In the genomic region with DNA sequence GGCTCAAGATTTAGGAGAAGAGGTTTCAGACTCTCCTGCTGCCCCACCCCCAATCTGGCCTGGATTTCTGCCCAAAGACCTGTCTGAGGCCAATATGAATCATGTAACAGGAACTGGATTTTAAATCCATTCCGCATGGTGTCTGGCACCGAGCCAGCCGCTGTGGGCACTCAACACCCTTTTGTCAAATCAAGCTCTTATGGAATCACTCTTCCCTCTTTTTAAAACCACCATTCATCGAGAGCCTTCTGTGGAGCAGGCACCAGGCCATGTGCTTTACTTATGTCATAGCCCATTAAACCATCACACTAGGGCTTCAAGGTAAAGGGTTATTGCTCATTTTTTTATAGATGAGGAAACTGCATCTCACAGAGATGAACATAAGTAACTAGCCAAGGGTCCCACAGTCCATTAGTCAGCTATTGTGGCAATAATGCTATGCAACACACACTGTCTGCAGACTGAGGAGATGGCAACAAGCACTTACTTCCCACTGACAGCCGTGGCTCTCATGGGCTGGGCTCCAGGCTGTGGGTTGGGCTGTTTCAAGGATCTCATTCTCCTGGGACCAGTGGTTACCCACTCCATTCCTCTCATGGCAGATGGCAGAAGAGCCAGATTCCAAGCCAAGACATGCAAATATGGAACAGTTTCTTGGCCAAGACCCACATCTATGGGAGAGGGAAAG, we compare ENCODE assay signal across 15 cellular contexts.
A peak's percentile ranks its signal among the peaks of the same experiment; 100 is the strongest.
DNase-seq lines count a peak whose midpoint lies in the region; ATAC-seq lines count a peak whose summit lies in the region.
"Had no signal": no experiment of that assay in that cellular context is flagged by ENCODE, and none has a peak within 500 bp of the region (broad histone marks: within the 10 kb centered on the region; RNA-seq: fewer than 3 reads in every experiment).

No MANE protein-coding gene starts in this region.

- peak; percentile 58 for DNase-seq in DMS153 treated with DMSO at 0.1 percent for 48 hours (lab: John Stamatoyannopoulos, UW; ENCODE audit: unreplicated experiment)
- peak; percentile 92 for DNase-seq in NCI-H1105 (lab: John Stamatoyannopoulos, UW)
- DNase-seq in RPMI7951 (ENCODE audit: low read depth), result peak; percentile 5
- peak; percentile 17 for DNase-seq in fibroblast of the conjunctiva (ENCODE audit: low read depth)
- no peak for DNase-seq in SW480 (ENCODE audit: low spot score)
- no peak for DNase-seq in stimulated activated naive CD4-positive, alpha-beta T cell treated with Interleukin-2 at 50 U/mL for 16 hours (lab: John Stamatoyannopoulos, UW)
- DNase-seq: activated CD4-positive, alpha-beta T cell treated with anti-CD3 and anti-CD28 coated beads for 48 hours; activated gamma-delta T cell treated with Interleukin-2 at 50 U/mL for 16 hours; cerebellar nuclear complex; foreskin keratinocyte; NCI-H510A treated with DMSO at 0.1 percent for 48 hours; stimulated activated CD8-positive, alpha-beta memory T cell treated with anti-CD3 and anti-CD28 coated beads, Interleukin-4, amount 100 ng/mL, for 48 hours had no signal

- ATAC-seq in HG02970 (IDR thresholded peaks at IDR 0.05; ENCODE audit: low FRiP score, unreplicated experiment) (no peak), GM21576 (IDR thresholded peaks at IDR 0.05; ENCODE audit: unreplicated experiment) (no peak)
- ATAC-seq: foreskin keratinocyte, left lobe of liver had no signal

Comparison
In these comparisons a context has a peak if more than half of its experiments do, and no peak if none do; other contexts are left out.
1. DNase-seq: peak in DMS153 treated with DMSO at 0.1 percent for 48 hours (single experiment), NCI-H1105 (single experiment), RPMI7951 (single experiment) and fibroblast of the conjunctiva (single experiment); none in SW480 (single experiment) and stimulated activated naive CD4-positive, alpha-beta T cell treated with Interleukin-2 at 50 U/mL for 16 hours (single experiment).